ENCODE assay signal across 11 cellular contexts in genomic region chr4:125728568-125728967, GRCh38.
DNase-seq lines count a peak whose midpoint lies in the region; ATAC-seq, FAIRE-seq and TF ChIP-seq lines count a peak whose summit lies in the region.
"Had no signal": no experiment of that assay in that cellular context is flagged by ENCODE, and none has a peak within 500 bp of the region (broad histone marks: within the 10 kb centered on the region; RNA-seq: fewer than 3 reads in every experiment).

No MANE protein-coding gene starts in this region.

- no peak for TF ChIP-seq EP300 in H1 (IDR thresholded peaks at IDR 0.05; ENCODE audit: borderline replicate concordance in 1 of 2, low read depth in 2 of 2, low read length in 2 of 2)

- H2BK15ac ChIP-seq in H1 (ENCODE audit: low read length), result no peak overlapping the region
- no peak overlapping the region for H2BK15ac ChIP-seq in mesendoderm (replicated peaks; ENCODE audit: low read depth)

- no peak overlapping the region for H4K5ac ChIP-seq in H1 (ENCODE audit: insufficient read length, low read depth, low read length)
- H4K5ac ChIP-seq in mesendoderm (ENCODE audit: low read length), result no peak overlapping the region

- no peak for TF ChIP-seq RAD21 in H1 (IDR thresholded peaks at IDR 0.05 in 1 of 2, conservative IDR thresholded peaks at IDR 0.05 in 1 of 2; ENCODE audit: low read depth in 2 of 2, low read length in 2 of 2)

- no peaks in the 10 kb centered on the region for H3K27me3 ChIP-seq in MG63
- no peaks in the 10 kb centered on the region for H3K27me3 ChIP-seq in H1 (replicated peaks in 1 of 4; ENCODE audit: control insufficient read depth in 3 of 4, extremely low read depth in 1 of 4, insufficient read depth in 3 of 4, low read length in 3 of 4)
- H3K27me3 ChIP-seq in mesendoderm (ENCODE audit: insufficient read depth, low read length, poor library complexity), result no peaks in the 10 kb centered on the region

- H3K4me1 ChIP-seq in H1 (replicated peaks in 1 of 4; ENCODE audit: control insufficient read depth in 3 of 4, insufficient read depth in 4 of 4, low read length in 3 of 4) (peaks cover 0 to 9% (median 4%) of the 10 kb centered on the region in 4 experiments; a peak in 4 of 7 replicates), mesendoderm (ENCODE audit: control insufficient read depth, low read depth, low read length) (no peaks in the 10 kb centered on the region)

- no peaks in the 10 kb centered on the region; the same call in 1 of the 2 replicates for H3K23me2 ChIP-seq in H1 (ENCODE audit: low read depth, low read length)

- no peaks in the 10 kb centered on the region for H4K20me1 ChIP-seq in H1 (replicated peaks in 1 of 2; ENCODE audit: control insufficient read depth in 1 of 2, insufficient read depth in 2 of 2, low read length in 2 of 2)

- no peak overlapping the region for H2AFZ ChIP-seq in H1 (ENCODE audit: low read length)

- H3K18ac ChIP-seq in H1 (ENCODE audit: extremely low read depth, low read length) (no peak overlapping the region), mesendoderm (ENCODE audit: low read length) (no peak overlapping the region)

- H3K36me3 ChIP-seq in MG63 (no peaks in the 10 kb centered on the region), H1 (ENCODE audit: control insufficient read depth in 2 of 4, insufficient read depth in 4 of 4, low read length in 3 of 4) (no peaks in the 10 kb centered on the region), mesendoderm (ENCODE audit: control insufficient read depth, insufficient read depth, low read length) (no peaks in the 10 kb centered on the region)

- peak; percentile 94 for DNase-seq in AG10803 (ENCODE audit: low read depth)
- DNase-seq in MG63, result peak; percentile 68
- peak in 1 of 2 experiments; percentile 33 for DNase-seq in H1 (ENCODE audit: low read depth in 1 of 2, low spot score in 2 of 2)
- peak; percentile 85 for DNase-seq in mesendoderm
- DNase-seq in NCI-H187 treated with DMSO at 0.1 percent for 48 hours (lab: John Stamatoyannopoulos, UW), result no peak
- DNase-seq in mesenteric fat pad (ENCODE audit: low spot score), result no peak
- DNase-seq in COLO829 (ENCODE audit: low spot score), result no peak
- DNase-seq: immature natural killer cell, NCI-H345, T-helper 1 cell had no signal

- TF ChIP-seq CTCF in AG10803 (conservative IDR thresholded peaks at IDR 0.05; ENCODE audit: low read length) (no peak), H1 (IDR thresholded peaks at IDR 0.05; ENCODE audit: control extremely low read depth in 1 of 3, insufficient read depth in 1 of 3, low read depth in 1 of 3, low read length in 3 of 3) (no peak)

- no peak overlapping the region for H3K27ac ChIP-seq in H1 (ENCODE audit: low read depth, low read length)
- no peak overlapping the region for H3K27ac ChIP-seq in mesendoderm (ENCODE audit: low read depth, low read length)

- CTCF ChIA-PET in H1 (lab: Charles Lee; ENCODE audit: partially characterized antibody), result interaction anchor here (1.3 kb wide), 2 partner anchors 11 to 183 kb away, joined by 3 read pairs; no protein-coding TSS in a partner anchor

- no peaks in the 10 kb centered on the region for H3K79me1 ChIP-seq in H1 (ENCODE audit: low read depth, low read length)
- no peaks in the 10 kb centered on the region for H3K79me1 ChIP-seq in mesendoderm (ENCODE audit: low read length)

- H2AK5ac ChIP-seq in H1 (ENCODE audit: low read depth, low read length) (no peak overlapping the region), mesendoderm (ENCODE audit: low read length) (no peak overlapping the region)

- TF ChIP-seq POLR2A in H1 (IDR thresholded peaks at IDR 0.05; ENCODE audit: control extremely low read depth in 1 of 2, low read depth in 2 of 2, low read length in 2 of 2), result no peak

- H3K4ac ChIP-seq in H1 (replicated peaks; ENCODE audit: insufficient read length, low read depth, low read length) (no peak overlapping the region), mesendoderm (ENCODE audit: low read depth, low read length) (no peak overlapping the region)

- 0 out of 2 replicates have a peak overlapping the region, but pooled peaks have one; percentile 63 for H2BK20ac ChIP-seq in H1 (ENCODE audit: low read length)

- no peaks in the 10 kb centered on the region for H3K79me2 ChIP-seq in H1 (ENCODE audit: control insufficient read depth in 1 of 2, insufficient read depth in 2 of 2, low read length in 2 of 2)
- H3K79me2 ChIP-seq in mesendoderm (ENCODE audit: control insufficient read depth, insufficient read depth, low read length), result no peaks in the 10 kb centered on the region

- H3K56ac ChIP-seq in H1 (replicated peaks; ENCODE audit: insufficient read length, low read depth, low read length) (no peak overlapping the region), mesendoderm (ENCODE audit: low read length) (no peak overlapping the region)

- no peak overlapping the region for H3K14ac ChIP-seq in H1 (ENCODE audit: insufficient read length)

- H3K4me3 ChIP-seq in AG10803 (ENCODE audit: low read length), result no peak overlapping the region
- H3K4me3 ChIP-seq in MG63, result no peak overlapping the region
- no peak overlapping the region for H3K4me3 ChIP-seq in H1 (ENCODE audit: extremely low read depth in 1 of 4, insufficient read depth in 2 of 4, low read depth in 3 of 4, low read length in 4 of 4)
- H3K4me3 ChIP-seq in mesendoderm (ENCODE audit: low read length), result no peak overlapping the region

- H3K9me3 ChIP-seq in MG63 (no peaks in the 10 kb centered on the region), H1 (ENCODE audit: insufficient read depth in 2 of 2, low read depth in 1 of 2, low read length in 1 of 2) (no peaks in the 10 kb centered on the region; a peak in 1 of 4 replicates)

- H4K8ac ChIP-seq in H1 (ENCODE audit: extremely low read depth, insufficient read depth, low read length) (no peak overlapping the region), mesendoderm (ENCODE audit: low read depth, low read length) (no peak overlapping the region)

- H3K9ac ChIP-seq in H1 (replicated peaks in 1 of 4; ENCODE audit: extremely low read depth in 1 of 4, low read depth in 3 of 4, low read length in 3 of 4), result no peak overlapping the region
- H3K9ac ChIP-seq in mesendoderm (ENCODE audit: low read length), result no peak overlapping the region

- WGBS in H1 (ENCODE audit: extremely low coverage in 1 of 2, insufficient coverage in 1 of 2, insufficient read length in 1 of 2, insufficient replicate concordance in 2 of 2, low coverage in 1 of 2, low lambda C conversion rate in 2 of 2, missing lambda C conversion rate in 1 of 2), 2 experiments, result 66% methylated on average over 2 of the region's 2 CpGs; no CpG with 5 or more reads in 1 of the 2 experiments
- no CpG with 5 or more reads among the region's 2 CpGs for WGBS in mesendoderm (ENCODE audit: extremely low coverage, insufficient coverage, low lambda C conversion rate)

- H2BK120ac ChIP-seq in H1 (replicated peaks; ENCODE audit: low read depth, low read length) (no peak overlapping the region), mesendoderm (ENCODE audit: low read depth, low read length) (no peak overlapping the region)

- no peak overlapping the region for H4K91ac ChIP-seq in H1 (replicated peaks; ENCODE audit: insufficient read length, low read length)

- POLR2A ChIA-PET in H1 (lab: Charles Lee; ENCODE audit: partially characterized antibody), result no interaction called here

- H2BK5ac ChIP-seq in H1 (ENCODE audit: low read depth, low read length) (peak overlapping the region; percentile 71; the same call in 1 of the 2 replicates), mesendoderm (ENCODE audit: low read length) (no peak overlapping the region)

- FAIRE-seq in H1 (lab: Jason Lieb, UNC), result peak; percentile 86

- peak overlapping the region in 1 of 2 experiments; percentile 10; a peak in 2 of 4 replicates for H3K4me2 ChIP-seq in H1 (ENCODE audit: insufficient read depth in 1 of 2, low read depth in 2 of 2, low read length in 2 of 2)
- H3K4me2 ChIP-seq in mesendoderm (ENCODE audit: low read length), result no peak overlapping the region

- ATAC-seq in HG03439 (IDR thresholded peaks at IDR 0.05; ENCODE audit: unreplicated experiment), result no peak

- H2BK12ac ChIP-seq in H1 (ENCODE audit: low read depth, low read length), result 0 out of 2 replicates have a peak overlapping the region, but pooled peaks have one; percentile 18

- H3K23ac ChIP-seq in H1 (ENCODE audit: insufficient read length) (no peak overlapping the region), mesendoderm (ENCODE audit: low read length) (no peak overlapping the region)

TF ChIP-seq in H1, 55 proteins besides CTCF, POLR2A, EP300 and RAD21:
- TF ChIP-seq NANOG (IDR thresholded peaks at IDR 0.05; ENCODE audit: insufficient read depth, low read depth, low read length, poor library complexity, severe bottlenecking), result no peak
- TF ChIP-seq NRF1 (IDR thresholded peaks at IDR 0.05; ENCODE audit: low read depth, low read length), result no peak
- no peak for TF ChIP-seq SIX5 (IDR thresholded peaks at IDR 0.05; ENCODE audit: low read depth, low read length)
- no peak for TF ChIP-seq E2F6 (IDR thresholded peaks at IDR 0.05)
- TF ChIP-seq SUZ12 (IDR thresholded peaks at IDR 0.05; ENCODE audit: low read length), result no peak
- no peak for TF ChIP-seq SRF (IDR thresholded peaks at IDR 0.05; ENCODE audit: low read depth, low read length)
- TF ChIP-seq HDAC2 (IDR thresholded peaks at IDR 0.05; ENCODE audit: borderline replicate concordance in 1 of 2, low read depth in 2 of 2, low read length in 2 of 2), result no peak
- no peak for TF ChIP-seq PHF8 (conservative IDR thresholded peaks at IDR 0.05; ENCODE audit: low read depth, low read length)
- TF ChIP-seq SP1 (IDR thresholded peaks at IDR 0.05; ENCODE audit: low read depth, low read length), result no peak
- TF ChIP-seq USF2 (IDR thresholded peaks at IDR 0.05; ENCODE audit: low read length), result no peak
- TF ChIP-seq GTF2F1 (IDR thresholded peaks at IDR 0.05; ENCODE audit: borderline replicate concordance, low read depth, low read length), result no peak

Comparison
In these comparisons a context has a peak if more than half of its experiments do, and no peak if none do; other contexts are left out.
1. DNase-seq: peak in AG10803 (single experiment), MG63 (single experiment) and mesendoderm (single experiment); none in NCI-H187 treated with DMSO at 0.1 percent for 48 hours (single experiment), mesenteric fat pad (single experiment) and COLO829 (single experiment).